ENCODE assay signal across 32 cellular contexts in the genomic region with DNA sequence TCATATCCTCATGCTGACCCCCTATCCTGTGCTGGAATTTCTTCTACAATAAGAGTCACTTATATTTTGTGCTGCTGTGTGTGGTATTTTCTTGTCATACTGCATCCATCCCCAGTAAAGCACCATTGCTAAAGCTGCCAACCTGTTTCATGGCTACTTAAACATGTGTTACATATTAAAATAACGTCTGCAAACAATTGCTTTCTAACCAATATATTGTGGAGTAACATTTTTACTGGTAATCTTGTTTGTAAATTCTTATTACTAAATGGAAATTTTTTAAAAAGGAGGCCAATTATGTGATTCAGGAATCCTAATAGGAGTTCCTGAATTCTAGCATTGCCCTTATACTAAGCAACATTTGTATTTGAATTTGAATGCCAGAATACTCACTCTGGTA.
"Had no signal": no experiment of that assay in that cellular context is flagged by ENCODE, and none has a peak within 500 bp of the region (broad histone marks: within the 10 kb centered on the region; RNA-seq: fewer than 3 reads in every experiment).

No MANE protein-coding gene starts in this region.

- H3K4me1 Mint-ChIP-seq: activated CD4-positive, alpha-beta memory T cell treated with anti-CD3 and anti-CD28 coated beads, Interleukin-2, amount 10 ng/mL, durations not matched to agents 7 days and 5 days; activated CD4-positive, alpha-beta T cell treated with anti-CD3 and anti-CD28 coated beads, Interleukin-2, amount 10 ng/mL, durations not matched to agents 7 days and 5 days; activated naive CD4-positive, alpha-beta T cell treated with anti-CD3 and anti-CD28 coated beads, Interleukin-2, amount 10 ng/mL, durations not matched to agents 7 days and 5 days; activated naive CD8-positive, alpha-beta T cell treated with anti-CD3 and anti-CD28 coated beads, Interleukin-2, amount 10 ng/mL, durations not matched to agents 7 days and 5 days; brain; central memory CD8-positive, alpha-beta T cell had no signal

- DNase-seq: activated CD4-positive, alpha-beta memory T cell treated with anti-CD3 and anti-CD28 coated beads, Interleukin-2, amount 10 ng/mL, durations not matched to agents 7 days and 5 days; activated CD4-positive, alpha-beta T cell treated with anti-CD3 and anti-CD28 coated beads for 1 hour; activated CD4-positive, alpha-beta T cell treated with anti-CD3 and anti-CD28 coated beads for 4 hours; activated CD4-positive, alpha-beta T cell treated with anti-CD3 and anti-CD28 coated beads, Interleukin-2, amount 10 ng/mL, durations not matched to agents 7 days and 5 days; activated CD4-positive, alpha-beta T cell treated with anti-CD3 and anti-CD28 coated beads, Interleukin-2, amount 50 U/mL, for 4 hours; activated CD8-positive, alpha-beta memory T cell treated with anti-CD3 and anti-CD28 coated beads, Interleukin-2, amount 50 U/mL, for 48 hours; activated gamma-delta T cell; activated naive CD4-positive, alpha-beta T cell; activated naive CD4-positive, alpha-beta T cell treated with anti-CD3 and anti-CD28 coated beads, Interleukin-2, amount 10 ng/mL, durations not matched to agents 7 days and 5 days; activated naive CD8-positive, alpha-beta T cell treated with anti-CD3 and anti-CD28 coated beads, Interleukin-2, amount 10 ng/mL, durations not matched to agents 7 days and 5 days; activated T-cell treated with anti-CD3 and anti-CD28 coated beads for 4 hours; activated T-cell treated with anti-CD3 and anti-CD28 coated beads, Interleukin-2, amount 50 U/mL, for 24 hours; activated T-cell treated with anti-CD3 and anti-CD28 coated beads, Interleukin-2, amount 50 U/mL, for 72 hours; dorsolateral prefrontal cortex; effector memory CD8-positive, alpha-beta T cell; erythroblast; foreskin keratinocyte; gastrocnemius medialis; glutamatergic neuron; heart left ventricle; T-helper 2 cell had no signal

- ATAC-seq: activated naive CD4-positive, alpha-beta T cell treated with anti-CD3 and anti-CD28 coated beads, Interleukin-2, amount 50 U/mL, for 72 hours; activated T-cell treated with anti-CD3 and anti-CD28 coated beads, Interleukin-2, amount 50 U/mL, for 72 hours; effector memory CD8-positive, alpha-beta T cell; foreskin keratinocyte; gastrocnemius medialis; heart left ventricle; WTC11 had no signal

- H3K9me3 ChIP-seq: ascending aorta, gastrocnemius medialis had no signal

- H3K27me3 Mint-ChIP-seq: activated CD4-positive, alpha-beta memory T cell treated with anti-CD3 and anti-CD28 coated beads, Interleukin-2, amount 10 ng/mL, durations not matched to agents 7 days and 5 days; activated CD4-positive, alpha-beta T cell treated with anti-CD3 and anti-CD28 coated beads, Interleukin-2, amount 10 ng/mL, durations not matched to agents 7 days and 5 days; activated naive CD4-positive, alpha-beta T cell treated with anti-CD3 and anti-CD28 coated beads, Interleukin-2, amount 10 ng/mL, durations not matched to agents 7 days and 5 days; activated naive CD8-positive, alpha-beta T cell treated with anti-CD3 and anti-CD28 coated beads, Interleukin-2, amount 10 ng/mL, durations not matched to agents 7 days and 5 days; activated T-cell treated with anti-CD3 and anti-CD28 coated beads, Interleukin-2, amount 50 U/mL, for 24 hours; brain; central memory CD8-positive, alpha-beta T cell; dendritic cell treated with granulocyte-macrophage colony-stimulating factor and Interleukin-4, amounts not matched to agents 40 ng/mL and 50 ng/mL, for 4 days; effector memory CD8-positive, alpha-beta T cell had no signal

- H3K4me3 Mint-ChIP-seq: activated CD4-positive, alpha-beta memory T cell treated with anti-CD3 and anti-CD28 coated beads, Interleukin-2, amount 10 ng/mL, durations not matched to agents 7 days and 5 days; activated CD4-positive, alpha-beta T cell treated with anti-CD3 and anti-CD28 coated beads, Interleukin-2, amount 10 ng/mL, durations not matched to agents 7 days and 5 days; activated naive CD4-positive, alpha-beta T cell treated with anti-CD3 and anti-CD28 coated beads, Interleukin-2, amount 10 ng/mL, durations not matched to agents 7 days and 5 days; activated naive CD8-positive, alpha-beta T cell treated with anti-CD3 and anti-CD28 coated beads, Interleukin-2, amount 10 ng/mL, durations not matched to agents 7 days and 5 days; activated T-cell treated with anti-CD3 and anti-CD28 coated beads, Interleukin-2, amount 50 U/mL, for 24 hours; activated T-cell treated with anti-CD3 and anti-CD28 coated beads, Interleukin-2, amount 50 U/mL, for 72 hours; brain; central memory CD8-positive, alpha-beta T cell; dendritic cell treated with granulocyte-macrophage colony-stimulating factor and Interleukin-4, amounts not matched to agents 40 ng/mL and 50 ng/mL, for 4 days; effector memory CD8-positive, alpha-beta T cell; WTC11 had no signal

- H3K27me3 ChIP-seq: ascending aorta, breast epithelium, cardiac muscle cell, esophagus muscularis mucosa, foreskin keratinocyte, gastrocnemius medialis, heart left ventricle had no signal

- H3K4me3 ChIP-seq: ascending aorta, breast epithelium, cardiac muscle cell, coronary artery, dorsolateral prefrontal cortex, esophagus muscularis mucosa, gastrocnemius medialis, heart left ventricle had no signal

- H3K36me3 Mint-ChIP-seq: activated naive CD4-positive, alpha-beta T cell treated with anti-CD3 and anti-CD28 coated beads, Interleukin-2, amount 10 ng/mL, durations not matched to agents 7 days and 5 days; activated naive CD8-positive, alpha-beta T cell treated with anti-CD3 and anti-CD28 coated beads, Interleukin-2, amount 10 ng/mL, durations not matched to agents 7 days and 5 days had no signal

- H3K27ac ChIP-seq: ascending aorta, breast epithelium, cardiac muscle cell, coronary artery, dorsolateral prefrontal cortex, esophagus muscularis mucosa, foreskin keratinocyte, gastrocnemius medialis, heart left ventricle, VCaP had no signal

- H3K4me1 ChIP-seq: ascending aorta, breast epithelium, gastrocnemius medialis, heart left ventricle had no signal

- H3K36me3 ChIP-seq: ascending aorta, breast epithelium, cardiac muscle cell, esophagus muscularis mucosa, gastrocnemius medialis, heart left ventricle had no signal

- H3K27ac Mint-ChIP-seq: activated CD4-positive, alpha-beta memory T cell treated with anti-CD3 and anti-CD28 coated beads, Interleukin-2, amount 10 ng/mL, durations not matched to agents 7 days and 5 days; activated CD4-positive, alpha-beta T cell treated with anti-CD3 and anti-CD28 coated beads, Interleukin-2, amount 10 ng/mL, durations not matched to agents 7 days and 5 days; activated naive CD4-positive, alpha-beta T cell treated with anti-CD3 and anti-CD28 coated beads, Interleukin-2, amount 10 ng/mL, durations not matched to agents 7 days and 5 days; activated naive CD4-positive, alpha-beta T cell treated with anti-CD3 and anti-CD28 coated beads, Interleukin-2, amount 50 U/mL, for 72 hours; activated naive CD8-positive, alpha-beta T cell treated with anti-CD3 and anti-CD28 coated beads, Interleukin-2, amount 10 ng/mL, durations not matched to agents 7 days and 5 days; activated T-cell treated with anti-CD3 and anti-CD28 coated beads, Interleukin-2, amount 50 U/mL, for 24 hours; activated T-cell treated with anti-CD3 and anti-CD28 coated beads, Interleukin-2, amount 50 U/mL, for 72 hours; brain; dendritic cell treated with granulocyte-macrophage colony-stimulating factor and Interleukin-4, amounts not matched to agents 40 ng/mL and 50 ng/mL, for 4 days; effector memory CD8-positive, alpha-beta T cell; WTC11 had no signal
